11 cellular contexts compared by ENCODE assay signal in the genomic region with DNA sequence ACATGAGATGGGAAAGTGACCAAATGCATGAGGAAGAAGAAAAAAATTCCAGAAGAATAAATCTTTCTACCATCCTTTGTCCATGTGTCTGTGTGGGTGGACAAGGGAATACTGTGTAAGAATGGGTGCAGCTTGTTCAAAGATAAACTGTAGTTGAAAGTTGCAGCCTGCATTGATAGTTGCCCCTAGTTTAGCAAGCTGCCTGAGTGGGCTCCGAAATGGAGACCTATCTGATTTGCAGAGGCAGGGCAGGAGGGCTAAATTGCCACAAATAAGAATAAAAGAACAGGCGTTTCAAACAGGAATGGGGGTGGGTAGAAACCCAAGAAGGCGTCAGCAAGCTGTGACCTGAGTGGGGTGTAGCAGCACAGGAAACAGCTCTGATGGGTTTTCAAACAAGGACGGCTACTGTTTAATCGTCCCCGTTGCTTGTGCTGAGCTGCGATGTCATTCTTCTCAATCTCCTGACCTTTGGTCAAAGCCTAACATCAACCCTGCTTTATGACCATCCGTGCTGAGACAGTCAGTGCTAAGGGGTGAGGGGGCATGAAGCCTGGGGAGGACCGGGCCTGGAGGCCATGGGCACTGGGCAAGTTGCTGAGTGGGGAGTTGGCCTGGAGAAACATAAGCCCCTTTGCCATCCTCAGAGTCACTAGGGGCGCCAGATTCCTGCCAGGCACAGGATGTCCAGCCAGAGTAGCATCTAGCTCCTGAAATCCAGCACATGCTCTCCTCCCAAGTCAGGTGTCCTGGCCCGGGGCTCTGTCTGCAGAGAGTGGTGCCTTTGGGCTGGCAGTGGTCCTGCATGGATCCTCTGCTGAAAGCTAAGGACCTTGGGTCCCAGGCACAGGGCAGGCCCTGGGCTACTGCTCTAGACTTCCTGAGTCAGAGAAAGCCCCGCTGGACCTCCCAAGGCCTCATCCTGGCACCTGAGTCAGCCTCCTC. TPM values are rescaled to one million over a fixed set of nuclear protein-coding genes. Genes with fewer than 3 reads are reported as not detected.
DNase-seq lines count a peak whose midpoint lies in the region; ATAC-seq and TF ChIP-seq lines count a peak whose summit lies in the region.
"Had no signal": no experiment of that assay in that cellular context is flagged by ENCODE, and none has a peak within 500 bp of the region (broad histone marks: within the 10 kb centered on the region; RNA-seq: fewer than 3 reads in every experiment).

No MANE protein-coding gene starts in this region.

- intact Hi-C loops in left ventricle myocardium inferior (cut with micrococcal nuclease), result no loop called here
- intact Hi-C loops in cardiac septum (cut with DNase I), result no loop called here
- intact Hi-C loops in left colon (cut with DNase I, micrococcal nuclease), result no loop called here
- intact Hi-C loops in activated T-helper 1 cell treated with anti-CD3 and anti-CD28 coated beads, Interleukin-12 subunit alpha, Interleukin-12 subunit beta, Interleukin-2, Interleukin-4 antibody, amounts not matched to agents 30 ng/mL and 10 ng/mL and 1 ng/mL, durations not matched to agents 14 hours and 24 hours and 36 hours (cut with micrococcal nuclease), result no loop called here

- ATAC-seq in left colon, result peak; percentile 73
- no peak for ATAC-seq in GM19351 (IDR thresholded peaks at IDR 0.05; ENCODE audit: unreplicated experiment)

- H3K27me3 Mint-ChIP-seq in type B pancreatic cell, result no peaks in the 10 kb centered on the region
- peaks cover 36% of the 10 kb centered on the region for H3K27me3 Mint-ChIP-seq in activated T-helper 1 cell treated with anti-CD3 and anti-CD28 coated beads, Interleukin-12 subunit alpha, Interleukin-12 subunit beta, Interleukin-2, Interleukin-4 antibody, amounts not matched to agents 30 ng/mL and 10 ng/mL and 1 ng/mL, durations not matched to agents 14 hours and 24 hours and 36 hours (ENCODE audit: insufficient read depth)

- no peaks in the 10 kb centered on the region for H3K9me3 Mint-ChIP-seq in type B pancreatic cell
- H3K9me3 Mint-ChIP-seq in activated T-helper 1 cell treated with anti-CD3 and anti-CD28 coated beads, Interleukin-12 subunit alpha, Interleukin-12 subunit beta, Interleukin-2, Interleukin-4 antibody, amounts not matched to agents 30 ng/mL and 10 ng/mL and 1 ng/mL, durations not matched to agents 14 hours and 24 hours and 36 hours, result no peaks in the 10 kb centered on the region

- peak overlapping the region; percentile 63 for H3K27ac Mint-ChIP-seq in type B pancreatic cell
- no peak overlapping the region for H3K27ac Mint-ChIP-seq in activated T-helper 1 cell treated with anti-CD3 and anti-CD28 coated beads, Interleukin-12 subunit alpha, Interleukin-12 subunit beta, Interleukin-2, Interleukin-4 antibody, amounts not matched to agents 30 ng/mL and 10 ng/mL and 1 ng/mL, durations not matched to agents 14 hours and 24 hours and 36 hours

- H3K9me3 ChIP-seq in left ventricle myocardium inferior (replicated peaks) (no peaks in the 10 kb centered on the region), WERI-Rb-1 (ENCODE audit: severe bottlenecking) (no peaks in the 10 kb centered on the region)

- DNase-seq in left ventricle myocardium inferior (no peak), cardiac septum (ENCODE audit: low spot score) (no peak), WERI-Rb-1 (no peak), left colon (no peak), type B pancreatic cell (ENCODE audit: extremely low spot score, unreplicated experiment) (no peak), GF-D8 (lab: John Stamatoyannopoulos, UW) (no peak)
- no peak for DNase-seq in activated T-helper 1 cell treated with anti-CD3 and anti-CD28 coated beads, Interleukin-12 subunit alpha, Interleukin-12 subunit beta, Interleukin-2, Interleukin-4 antibody, amounts not matched to agents 30 ng/mL and 10 ng/mL and 1 ng/mL, durations not matched to agents 14 hours and 24 hours and 36 hours (ENCODE audit: low spot score)
- DNase-seq: activated CD4-positive, alpha-beta T cell treated with anti-CD3 and anti-CD28 coated beads, Interleukin-2, amount 50 U/mL, for 1 hour; activated naive CD4-positive, alpha-beta T cell treated with anti-CD3 and anti-CD28 coated beads, Interleukin-2, amount 50 U/mL, for 16 hours; occipital lobe had no signal

- H3K27me3 ChIP-seq in left ventricle myocardium inferior (ENCODE audit: low read depth), result no peaks in the 10 kb centered on the region
- no peaks in the 10 kb centered on the region for H3K27me3 ChIP-seq in WERI-Rb-1 (ENCODE audit: insufficient read depth, low read depth, severe bottlenecking)

- peak overlapping the region; percentile 58 for H3K4me3 Mint-ChIP-seq in type B pancreatic cell
- no peak overlapping the region for H3K4me3 Mint-ChIP-seq in activated T-helper 1 cell treated with anti-CD3 and anti-CD28 coated beads, Interleukin-12 subunit alpha, Interleukin-12 subunit beta, Interleukin-2, Interleukin-4 antibody, amounts not matched to agents 30 ng/mL and 10 ng/mL and 1 ng/mL, durations not matched to agents 14 hours and 24 hours and 36 hours

- TF ChIP-seq CTCF in left ventricle myocardium inferior (IDR thresholded peaks at IDR 0.05; ENCODE audit: borderline replicate concordance) (no peak), WERI-Rb-1 (IDR thresholded peaks at IDR 0.05; ENCODE audit: low read depth, low read length) (0 out of 2 replicates have a peak, but pooled peaks have one; percentile 18), type B pancreatic cell (conservative IDR thresholded peaks at IDR 0.05) (peak; percentile 34)

- H3K4me1 ChIP-seq in left ventricle myocardium inferior, result peaks cover 36% of the 10 kb centered on the region

- peak overlapping the region; percentile 16 for H3K27ac ChIP-seq in left ventricle myocardium inferior (replicated peaks)
- no peak overlapping the region for H3K27ac ChIP-seq in WERI-Rb-1

- H3K36me3 ChIP-seq in left ventricle myocardium inferior, result no peaks in the 10 kb centered on the region
- H3K36me3 ChIP-seq in WERI-Rb-1, result no peaks in the 10 kb centered on the region

- peaks cover 39% of the 10 kb centered on the region for H3K4me1 Mint-ChIP-seq in type B pancreatic cell (ENCODE audit: unreplicated experiment)
- H3K4me1 Mint-ChIP-seq in activated T-helper 1 cell treated with anti-CD3 and anti-CD28 coated beads, Interleukin-12 subunit alpha, Interleukin-12 subunit beta, Interleukin-2, Interleukin-4 antibody, amounts not matched to agents 30 ng/mL and 10 ng/mL and 1 ng/mL, durations not matched to agents 14 hours and 24 hours and 36 hours (ENCODE audit: low read depth), result peaks cover 25% of the 10 kb centered on the region

- no peak overlapping the region for H3K4me3 ChIP-seq in left ventricle myocardium inferior
- no peak overlapping the region for H3K4me3 ChIP-seq in WERI-Rb-1 (ENCODE audit: low read depth, low read length)

- H3K36me3 Mint-ChIP-seq in type B pancreatic cell, result no peaks in the 10 kb centered on the region
- no peaks in the 10 kb centered on the region for H3K36me3 Mint-ChIP-seq in activated T-helper 1 cell treated with anti-CD3 and anti-CD28 coated beads, Interleukin-12 subunit alpha, Interleukin-12 subunit beta, Interleukin-2, Interleukin-4 antibody, amounts not matched to agents 30 ng/mL and 10 ng/mL and 1 ng/mL, durations not matched to agents 14 hours and 24 hours and 36 hours (ENCODE audit: low read depth)

RNA-seq across cellular contexts. Expression of a gene that starts 19.2 kb away (rescaled TPM):
- total RNA-seq in left ventricle myocardium inferior (15.0 TPM), cardiac septum (12.9 TPM), left colon (10 to 100 TPM; 23.1 to 26.9 TPM), type B pancreatic cell (ENCODE audit: low replicate concordance) (44.5 and 70.3 TPM in 2 replicates)
- 46.1 and 49.5 TPM in 2 replicates for total RNA-seq in activated T-helper 1 cell treated with anti-CD3 and anti-CD28 coated beads, Interleukin-12 subunit alpha, Interleukin-12 subunit beta, Interleukin-2, Interleukin-4 antibody, amounts not matched to agents 30 ng/mL and 10 ng/mL and 1 ng/mL, durations not matched to agents 14 hours and 24 hours and 36 hours
